In the genomic region with DNA sequence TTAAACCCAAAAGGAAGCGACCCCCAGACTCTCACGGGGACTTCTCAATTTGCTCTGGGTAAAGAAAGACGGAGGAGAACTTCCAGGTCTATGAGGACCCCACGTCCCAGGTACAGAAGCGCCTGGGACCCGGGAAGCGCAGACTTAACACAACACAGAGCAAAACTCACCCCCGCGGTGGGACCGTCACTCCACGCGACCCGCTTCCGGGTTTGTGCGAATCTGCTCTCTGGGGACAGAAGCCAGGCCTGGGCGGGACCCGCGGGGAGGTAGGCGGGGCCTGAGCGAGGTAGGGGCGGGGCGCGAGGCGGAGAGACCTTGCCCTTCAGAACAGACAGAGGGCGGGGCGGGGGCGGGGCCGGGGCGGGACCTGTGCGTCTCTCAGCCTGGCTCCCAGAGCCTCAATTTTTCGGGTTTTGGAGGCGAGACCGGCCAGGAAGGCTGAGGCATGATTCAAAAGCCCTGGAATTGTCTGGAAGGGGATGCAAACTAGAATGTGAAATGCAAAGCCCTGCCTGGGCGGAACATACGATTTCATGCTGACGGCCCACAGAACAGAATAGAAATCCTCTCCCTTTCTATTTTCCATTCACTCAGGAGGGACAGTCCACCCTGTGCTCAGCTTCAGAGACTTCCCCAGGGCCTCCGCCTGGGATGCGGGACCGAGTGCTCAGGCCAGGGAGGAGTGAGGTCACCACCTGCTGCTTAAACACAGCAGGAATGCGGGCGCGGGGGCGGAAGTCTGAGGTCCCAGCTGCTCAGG, we compare ENCODE assay signal across 8 cellular contexts. TPM values are rescaled to one million over a fixed set of nuclear protein-coding genes. Genes with fewer than 3 reads are reported as not detected.
DNase-seq lines count a peak whose midpoint lies in the region; ATAC-seq, FAIRE-seq and TF ChIP-seq lines count a peak whose summit lies in the region.

No MANE protein-coding gene starts in this region.

- H3K4me2 ChIP-seq in DND-41 (ENCODE audit: insufficient read depth, low read length) (peak overlapping the region; percentile 95), KMS-11 (peak overlapping the region; percentile 82)

- ATAC-seq in DND-41 (ENCODE audit: insufficient read depth, low read depth): peak; percentile 90
- peak; percentile 98 for ATAC-seq in GM21723 (IDR thresholded peaks at IDR 0.05; ENCODE audit: unreplicated experiment)
- peak; percentile 99 for ATAC-seq in Right ventricle myocardium superior (ENCODE audit: poor library complexity)
- peak; percentile 92 to 98 (median 96) for ATAC-seq in pancreas

- intact Hi-C loops in Right ventricle myocardium superior (cut with DNase I) (no loop called here), pancreas (cut with DNase I) (no loop called here), tibial artery (cut with DNase I; ENCODE audit: low total_unique reads) (loop anchor here (2.0 to 10.0 kb wide), 2 partner anchors 20 to 162 kb away; a partner anchor contains a TSS)

- H3K9me3 ChIP-seq in DND-41 (ENCODE audit: insufficient read depth, low read length, severe bottlenecking) (no peaks in the 10 kb centered on the region), SK-N-MC (ENCODE audit: low read depth, low read length) (no peaks in the 10 kb centered on the region), pancreas (no peaks in the 10 kb centered on the region), tibial artery (peaks cover 0 to 19% (median 14%) of the 10 kb centered on the region in 3 donors)

- H3K9ac ChIP-seq in DND-41 (ENCODE audit: low read depth, low read length): peak overlapping the region; percentile 91
- H3K9ac ChIP-seq in KMS-11: peak overlapping the region; percentile 87
- H3K9ac ChIP-seq in SK-N-MC (ENCODE audit: insufficient read length): peak overlapping the region; percentile 85

- H3K4me3 ChIP-seq in DND-41 (ENCODE audit: low read depth in 1 of 2, low read length in 2 of 2): peak overlapping the region; percentile 88 to 93
- no peak overlapping the region for H3K4me3 ChIP-seq in KMS-11 (IDR thresholded peaks at IDR 0.05; ENCODE audit: insufficient read depth, low read depth, low read length)
- H3K4me3 ChIP-seq in SK-N-MC: peak overlapping the region; percentile 84
- H3K4me3 ChIP-seq in pancreas: peak overlapping the region; percentile 43 to 84 (median 74)
- H3K4me3 ChIP-seq in tibial artery: peak overlapping the region; percentile 73 to 90

- peak overlapping the region; percentile 93 for H3K4me3 Mint-ChIP-seq in activated naive CD8-positive, alpha-beta T cell

- FAIRE-seq in pancreas (lab: Jason Lieb, UNC): no peak

- H3K27me3 ChIP-seq in DND-41 (ENCODE audit: insufficient read depth, low read length, poor library complexity) (no peaks in the 10 kb centered on the region), KMS-11 (ENCODE audit: insufficient read depth, low read depth) (no peaks in the 10 kb centered on the region), pancreas (no peaks in the 10 kb centered on the region), tibial artery (no peaks in the 10 kb centered on the region)

- H3K4me1 ChIP-seq in DND-41 (ENCODE audit: insufficient read depth, low read length) (peaks cover 34% of the 10 kb centered on the region), KMS-11 (ENCODE audit: low read depth, poor library complexity, severe bottlenecking) (no peaks in the 10 kb centered on the region), pancreas (peaks cover 0 to 13% (median 4%) of the 10 kb centered on the region in 3 donors), tibial artery (peaks cover 0 to 20% (median 9%) of the 10 kb centered on the region in 4 donors)

- DNase-seq in DND-41 (peak; percentile 97), SK-N-MC (ENCODE audit: low read depth, low spot score) (peak; percentile 30), Right ventricle myocardium superior (peak; percentile 96), pancreas (peak; percentile 92 to 98 (median 96)), tibial artery (peak; percentile 89 to 97)

- peaks cover 13% of the 10 kb centered on the region for H3K9me3 Mint-ChIP-seq in activated naive CD8-positive, alpha-beta T cell (ENCODE audit: low read depth)

- peak overlapping the region; percentile 89 for H3K27ac Mint-ChIP-seq in activated naive CD8-positive, alpha-beta T cell

- H2AFZ ChIP-seq in DND-41 (ENCODE audit: low read depth, low read length): peak overlapping the region; percentile 99
- H2AFZ ChIP-seq in KMS-11 (ENCODE audit: low read depth): peak overlapping the region; percentile 94

- H3K27ac ChIP-seq in DND-41 (ENCODE audit: low read length): peak overlapping the region; percentile 93
- peak overlapping the region; percentile 43; the same call in 1 of the 2 replicates for H3K27ac ChIP-seq in KMS-11
- no peak overlapping the region for H3K27ac ChIP-seq in SK-N-MC
- peak overlapping the region; percentile 71 to 85 (median 78) for H3K27ac ChIP-seq in pancreas
- peak overlapping the region; percentile 87 to 96 for H3K27ac ChIP-seq in tibial artery

- peaks cover 24% of the 10 kb centered on the region for H3K36me3 Mint-ChIP-seq in activated naive CD8-positive, alpha-beta T cell

- 0 out of 2 replicates have a peak, but pooled peaks cover 2% of the 10 kb centered on the region for H3K36me3 ChIP-seq in DND-41 (ENCODE audit: insufficient read depth, low read length)
- H3K36me3 ChIP-seq in KMS-11 (ENCODE audit: insufficient read depth): no peaks in the 10 kb centered on the region
- H3K36me3 ChIP-seq in SK-N-MC (ENCODE audit: insufficient read depth, low read length): no peaks in the 10 kb centered on the region; the same call in 1 of the 2 replicates
- H3K36me3 ChIP-seq in pancreas: no peaks in the 10 kb centered on the region
- no peaks in the 10 kb centered on the region for H3K36me3 ChIP-seq in tibial artery

- WGBS in pancreas, 2 donors: 1% methylated on average over 42 to 43 of the region's 43 CpGs

- H4K20me1 ChIP-seq in DND-41 (ENCODE audit: insufficient read depth, low read length): no peaks in the 10 kb centered on the region
- H4K20me1 ChIP-seq in KMS-11 (ENCODE audit: insufficient read depth): no peaks in the 10 kb centered on the region

- peaks cover 39% of the 10 kb centered on the region for H3K79me2 ChIP-seq in DND-41 (ENCODE audit: insufficient read depth, low read length)
- no peaks in the 10 kb centered on the region for H3K79me2 ChIP-seq in KMS-11 (ENCODE audit: insufficient read depth, low read depth)

- TF ChIP-seq CTCF in DND-41 (IDR thresholded peaks at IDR 0.05; ENCODE audit: borderline replicate concordance, extremely low read depth, low read length, poor library complexity, severe bottlenecking): peak; percentile 15
- no peak for TF ChIP-seq CTCF in KMS-11 (conservative IDR thresholded peaks at IDR 0.05; ENCODE audit: low read depth, low read length)
- no peak for TF ChIP-seq CTCF in pancreas (IDR thresholded peaks at IDR 0.05)
- no peak for TF ChIP-seq CTCF in tibial artery (IDR thresholded peaks at IDR 0.05)

- no peaks in the 10 kb centered on the region for H3K27me3 Mint-ChIP-seq in activated naive CD8-positive, alpha-beta T cell

- peaks cover 16% of the 10 kb centered on the region for H3K4me1 Mint-ChIP-seq in activated naive CD8-positive, alpha-beta T cell (ENCODE audit: low read depth)

RNA-seq across cellular contexts. Expression of a gene that starts 19.3 kb away (rescaled TPM):
- 1.7 TPM for total RNA-seq in Right ventricle myocardium superior
- 10 to 100 TPM in 1 of 6 donors, 1 to 10 TPM in 5; 4.0 to 10.8 (median 4.8) TPM for total RNA-seq in pancreas
- polyA plus RNA-seq in pancreas: 10 to 100 TPM in 1 of 2 donors, 1 to 10 TPM in 1; 5.8 to 10.5 TPM

RNA-seq across cellular contexts. Expression of a gene that starts 20.1 kb away (rescaled TPM):
- total RNA-seq in Right ventricle myocardium superior (4.7 TPM), pancreas (10 to 100 TPM in 1 of 6 donors, 1 to 10 TPM in 5; 3.6 to 12.1 (median 5.7) TPM)
- 1 to 10 TPM; 3.2 to 4.1 TPM for polyA plus RNA-seq in pancreas

RNA-seq across cellular contexts. Expression of a gene that starts 45.1 kb away (rescaled TPM):
- 7.7 TPM for total RNA-seq in Right ventricle myocardium superior
- total RNA-seq in pancreas: 10 to 100 TPM in 1 of 6 donors, 1 to 10 TPM in 5; 2.8 to 21.3 (median 6.4) TPM
- polyA plus RNA-seq in pancreas: 1 to 10 TPM; 3.6 to 7.3 TPM

Comparison
In these comparisons a context has a peak if more than half of its experiments do, and no peak if none do; other contexts are left out.
1. DNase-seq: peak in every context shown above with its lines; median percentile 97 in DND-41; 96 in pancreas; 96 in Right ventricle myocardium superior; 93 in tibial artery; 30 in SK-N-MC.